In genomic region chr1:226133504-226134123, GRCh38 we compare ENCODE assay signal across 18 cellular contexts. TPM values are rescaled to one million over a fixed set of nuclear protein-coding genes. Genes with fewer than 3 reads are reported as not detected.
DNase-seq lines count a peak whose midpoint lies in the region; ATAC-seq, FAIRE-seq and TF ChIP-seq lines count a peak whose summit lies in the region.
"Had no signal": no experiment of that assay in that cellular context is flagged by ENCODE, and none has a peak within 500 bp of the region (broad histone marks: within the 10 kb centered on the region; RNA-seq: fewer than 3 reads in every experiment).

No MANE protein-coding gene starts in this region.

- H3K27me3 ChIP-seq in SK-N-SH (ENCODE audit: insufficient read depth) (no peaks in the 10 kb centered on the region), body of pancreas (no peaks in the 10 kb centered on the region), stomach (no peaks in the 10 kb centered on the region), small intestine (ENCODE audit: control insufficient read depth in 2 of 2, insufficient read depth in 2 of 2, low read length in 2 of 2) (no peaks in the 10 kb centered on the region)
- H3K27me3 ChIP-seq: ovary had no signal

- H3K79me2 ChIP-seq in SK-N-SH (ENCODE audit: insufficient read depth) = no peaks in the 10 kb centered on the region

- DNase-seq in SK-N-SH = peak; percentile 14
- DNase-seq in body of pancreas = no peak
- DNase-seq in mesenteric fat pad (ENCODE audit: low spot score) = peak; percentile 49
- no peak for DNase-seq in stomach
- DNase-seq in activated naive CD4-positive, alpha-beta T cell treated with Interleukin-2 at 50 U/mL for 16 hours = no peak
- DNase-seq in small intestine = no peak
- DNase-seq in DMS 273 treated with DMSO at 0.1 percent for 48 hours (lab: John Stamatoyannopoulos, UW) = no peak
- DNase-seq: 8988T; activated CD4-positive, alpha-beta T cell treated with anti-CD3 and anti-CD28 coated beads, Interleukin-2, amount 10 ng/mL, durations not matched to agents 24 days and 14 days; amniotic stem cell; EL; left ventricle myocardium superior; NCI-H1930; NCI-H526 treated with DMSO at 0.1 percent for 48 hours; ovary had no signal

- TF ChIP-seq RAD21 in SK-N-SH (IDR thresholded peaks at IDR 0.05; ENCODE audit: low read length) = no peak

- no peak overlapping the region for H2AFZ ChIP-seq in SK-N-SH (ENCODE audit: low read depth)

- no peaks in the 10 kb centered on the region for H3K9me3 ChIP-seq in SK-N-SH
- no peaks in the 10 kb centered on the region for H3K9me3 ChIP-seq in body of pancreas
- H3K9me3 ChIP-seq in stomach = no peaks in the 10 kb centered on the region
- H3K9me3 ChIP-seq in small intestine (ENCODE audit: control insufficient read depth, low read depth) = no peaks in the 10 kb centered on the region
- H3K9me3 ChIP-seq: ovary had no signal

- FAIRE-seq in small intestine (lab: Jason Lieb, UNC) = no peak
- FAIRE-seq: RCC 7860 had no signal

- CTCF ChIA-PET in SK-N-SH (lab: Yijun Ruan, JAX) = interaction anchor here (1.6 to 4.2 kb wide), 4 partner anchors 9 to 200 kb away, joined by 4 to 25 read pairs (median 14); no protein-coding TSS in a partner anchor

- intact Hi-C loops in body of pancreas (cut with DNase I) = no loop called here
- intact Hi-C loops in stomach (cut with DNase I; ENCODE audit: low total_unique reads) = no loop called here

- H3K4me1 ChIP-seq in SK-N-SH (ENCODE audit: control insufficient read depth in 1 of 2, insufficient read depth in 2 of 2, low read depth in 1 of 2, low read length in 1 of 2) = peaks cover 0 to 16% of the 10 kb centered on the region in 2 experiments; a peak in 1 of 4 replicates
- peaks cover 37% of the 10 kb centered on the region for H3K4me1 ChIP-seq in body of pancreas
- H3K4me1 ChIP-seq in stomach = peaks cover 37 to 62% (median 51%) of the 10 kb centered on the region in 4 donors
- H3K4me1 ChIP-seq in small intestine (ENCODE audit: control insufficient read depth in 2 of 2, insufficient read depth in 1 of 2, low read depth in 1 of 2, low read length in 1 of 2) = peaks cover 0 to 9% of the 10 kb centered on the region in 2 donors

- no peak overlapping the region for H3K9ac ChIP-seq in SK-N-SH

- no peak overlapping the region for H3K4me2 ChIP-seq in SK-N-SH

- no peaks in the 10 kb centered on the region for H4K20me1 ChIP-seq in SK-N-SH (ENCODE audit: insufficient read depth)

- no peak for TF ChIP-seq EP300 in SK-N-SH (IDR thresholded peaks at IDR 0.05; ENCODE audit: borderline replicate concordance in 1 of 2, low read depth in 1 of 2, low read length in 1 of 2)
- TF ChIP-seq EP300 in stomach (IDR thresholded peaks at IDR 0.05) = no peak

- H3K27ac ChIP-seq in SK-N-SH (ENCODE audit: low read depth in 2 of 2, low read length in 1 of 2) = no peak overlapping the region
- H3K27ac ChIP-seq in body of pancreas = peak overlapping the region; percentile 1 to 52 (median 46)
- H3K27ac ChIP-seq in stomach = peak overlapping the region; percentile 72 to 83 (median 76)
- peak overlapping the region in 1 of 2 donors; percentile 41 for H3K27ac ChIP-seq in small intestine (ENCODE audit: low read depth in 1 of 2, low read length in 1 of 2)
- H3K27ac ChIP-seq: coronary artery, ovary had no signal

- no peaks in the 10 kb centered on the region for H3F3A ChIP-seq in SK-N-SH (replicated peaks; ENCODE audit: insufficient read depth)

- 85% methylated on average over 4 of the region's 6 CpGs for WGBS in SK-N-SH (ENCODE audit: low lambda C conversion rate)
- 90 to 96% methylated on average over 2 to 6 of the region's 6 CpGs for WGBS in body of pancreas, 2 donors
- 82 to 87% (median 86%) methylated on average over 6 of the region's 6 CpGs for WGBS in stomach, 5 donors
- WGBS in small intestine, 3 donors = 85 to 90% (median 88%) methylated on average over 6 of the region's 6 CpGs

- POLR2A ChIA-PET in SK-N-SH (lab: Yijun Ruan, JAX) = no interaction called here

- H3K9me2 ChIP-seq in SK-N-SH = no peaks in the 10 kb centered on the region

- H3K36me3 ChIP-seq in SK-N-SH (replicated peaks in 1 of 2; ENCODE audit: control insufficient read depth in 1 of 2, insufficient read depth in 2 of 2, low read length in 1 of 2) = no peaks in the 10 kb centered on the region
- H3K36me3 ChIP-seq in body of pancreas (replicated peaks in 1 of 2; ENCODE audit: insufficient read depth in 1 of 2, low read depth in 2 of 2) = no peaks in the 10 kb centered on the region
- H3K36me3 ChIP-seq in stomach = no peaks in the 10 kb centered on the region
- no peaks in the 10 kb centered on the region for H3K36me3 ChIP-seq in small intestine (ENCODE audit: control insufficient read depth in 2 of 2, insufficient read depth in 2 of 2, low read length in 2 of 2)
- H3K36me3 ChIP-seq: ovary had no signal

- TF ChIP-seq POLR2A in body of pancreas (IDR thresholded peaks at IDR 0.05) (no peak), stomach (IDR thresholded peaks at IDR 0.05) (no peak)

- TF ChIP-seq CTCF in SK-N-SH (IDR thresholded peaks at IDR 0.05) = no peak
- TF ChIP-seq CTCF in body of pancreas (IDR thresholded peaks at IDR 0.05) = no peak
- TF ChIP-seq CTCF in stomach (IDR thresholded peaks at IDR 0.05) = no peak

- ATAC-seq in SK-N-SH treated with all-trans-retinoic acid at 6 μM for 48 hours (no peak), body of pancreas (no peak)

- no peak overlapping the region for H3K4me3 ChIP-seq in SK-N-SH (ENCODE audit: low read depth in 2 of 2, low read length in 1 of 2)
- no peak overlapping the region for H3K4me3 ChIP-seq in body of pancreas
- H3K4me3 ChIP-seq in stomach = peak overlapping the region in 1 of 4 donors; percentile 13
- no peak overlapping the region for H3K4me3 ChIP-seq in small intestine (ENCODE audit: low read depth in 1 of 2, low read length in 2 of 2)
- H3K4me3 ChIP-seq: coronary artery, ovary had no signal

TF ChIP-seq in SK-N-SH, 30 proteins besides CTCF, POLR2A, EP300 and RAD21 (continues in another document):
- no peak for TF ChIP-seq SMC3 (IDR thresholded peaks at IDR 0.05; ENCODE audit: low read depth, low read length)
- TF ChIP-seq NRF1 (IDR thresholded peaks at IDR 0.05; ENCODE audit: low read depth, low read length) = no peak
- no peak for TF ChIP-seq MXI1 (IDR thresholded peaks at IDR 0.05; ENCODE audit: low read depth, low read length)
- no peak for TF ChIP-seq RXRA (IDR thresholded peaks at IDR 0.05; ENCODE audit: borderline replicate concordance, low read depth)
- TF ChIP-seq EZH2phosphoT487 (IDR thresholded peaks at IDR 0.05; ENCODE audit: borderline replicate concordance, low read depth) = no peak
- TF ChIP-seq TAF1 (IDR thresholded peaks at IDR 0.05; ENCODE audit: borderline replicate concordance, low read depth, low read length) = no peak
- no peak for TF ChIP-seq GATA2 (CRISPR knock-in tag; IDR thresholded peaks at IDR 0.05)
- TF ChIP-seq RCOR1 (IDR thresholded peaks at IDR 0.05; ENCODE audit: low read length) = no peak
- TF ChIP-seq CHD2 (IDR thresholded peaks at IDR 0.05; ENCODE audit: low read length, partially characterized antibody) = no peak

TF ChIP-seq in SK-N-SH treated with all-trans-retinoic acid at 6 μM for 48 hours, 23 proteins besides CTCF, POLR2A, EP300 and RAD21:
- no peak for TF ChIP-seq ZNF8 (CRISPR knock-in tag; IDR thresholded peaks at IDR 0.05)
- no peak for TF ChIP-seq CSDC2 (CRISPR knock-in tag; IDR thresholded peaks at IDR 0.05)
- TF ChIP-seq, protein P1, sequence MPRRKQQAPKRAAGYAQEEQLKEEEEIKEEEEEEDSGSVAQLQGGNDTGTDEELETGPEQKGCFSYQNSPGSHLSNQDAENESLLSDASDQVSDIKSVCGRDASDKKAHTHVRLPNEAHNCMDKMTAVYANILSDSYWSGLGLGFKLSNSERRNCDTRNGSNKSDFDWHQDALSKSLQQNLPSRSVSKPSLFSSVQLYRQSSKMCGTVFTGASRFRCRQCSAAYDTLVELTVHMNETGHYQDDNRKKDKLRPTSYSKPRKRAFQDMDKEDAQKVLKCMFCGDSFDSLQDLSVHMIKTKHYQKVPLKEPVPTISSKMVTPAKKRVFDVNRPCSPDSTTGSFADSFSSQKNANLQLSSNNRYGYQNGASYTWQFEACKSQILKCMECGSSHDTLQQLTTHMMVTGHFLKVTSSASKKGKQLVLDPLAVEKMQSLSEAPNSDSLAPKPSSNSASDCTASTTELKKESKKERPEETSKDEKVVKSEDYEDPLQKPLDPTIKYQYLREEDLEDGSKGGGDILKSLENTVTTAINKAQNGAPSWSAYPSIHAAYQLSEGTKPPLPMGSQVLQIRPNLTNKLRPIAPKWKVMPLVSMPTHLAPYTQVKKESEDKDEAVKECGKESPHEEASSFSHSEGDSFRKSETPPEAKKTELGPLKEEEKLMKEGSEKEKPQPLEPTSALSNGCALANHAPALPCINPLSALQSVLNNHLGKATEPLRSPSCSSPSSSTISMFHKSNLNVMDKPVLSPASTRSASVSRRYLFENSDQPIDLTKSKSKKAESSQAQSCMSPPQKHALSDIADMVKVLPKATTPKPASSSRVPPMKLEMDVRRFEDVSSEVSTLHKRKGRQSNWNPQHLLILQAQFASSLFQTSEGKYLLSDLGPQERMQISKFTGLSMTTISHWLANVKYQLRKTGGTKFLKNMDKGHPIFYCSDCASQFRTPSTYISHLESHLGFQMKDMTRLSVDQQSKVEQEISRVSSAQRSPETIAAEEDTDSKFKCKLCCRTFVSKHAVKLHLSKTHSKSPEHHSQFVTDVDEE (CRISPR knock-in tag; IDR thresholded peaks at IDR 0.05) = no peak
- no peak for TF ChIP-seq PPARA (CRISPR knock-in tag; IDR thresholded peaks at IDR 0.05; ENCODE audit: borderline replicate concordance)
- no peak for TF ChIP-seq TCF4 (CRISPR knock-in tag; IDR thresholded peaks at IDR 0.05; ENCODE audit: borderline replicate concordance)
TF ChIP-seq in SK-N-SH treated with all-trans-retinoic acid at 6 μM for 48 hours: peak in this region for 0.

RNA-seq across cellular contexts. Expression of gene ACBD3, which starts 52.9 kb away (rescaled TPM):
- 17.8 and 26.3 TPM in 2 replicates for polyA plus RNA-seq in SK-N-SH (2012; rRNA removed)
- polyA plus RNA-seq in SK-N-SH (2012; cell fraction: cytosol; rRNA removed) = 25.1 and 30.3 TPM in 2 replicates
- polyA plus RNA-seq in SK-N-SH (2012; cell fraction: nucleus; rRNA removed) = 7.5 and 17.1 TPM in 2 replicates
- 10 to 100 TPM; 27.0 to 34.3 TPM for total RNA-seq in body of pancreas
- 46.7 TPM for total RNA-seq in mesenteric fat pad
- total RNA-seq in stomach = 100 to 1,000 TPM in 1 of 5 donors, 10 to 100 TPM in 4; 29.9 to 132 (median 48.4) TPM
- polyA plus RNA-seq in stomach = 10 to 100 TPM in 2 of 3 donors, 1 to 10 TPM in 1; 9.1 to 35.9 (median 18.6) TPM
- polyA plus RNA-seq in small intestine = 10 to 100 TPM; 16.1 to 28.6 (median 18.1) TPM

Comparison
In these comparisons a context has a peak if more than half of its experiments do, and no peak if none do; other contexts are left out.
1. DNase-seq: peak in SK-N-SH (single experiment) and mesenteric fat pad (single experiment); none in body of pancreas (0 of 4), stomach (single experiment), activated naive CD4-positive, alpha-beta T cell treated with Interleukin-2 at 50 U/mL for 16 hours (single experiment), small intestine (single experiment) and DMS 273 treated with DMSO at 0.1 percent for 48 hours (single experiment).
2. H3K27ac ChIP-seq: peak in body of pancreas (4 of 4) and stomach (5 of 5); none in SK-N-SH (0 of 2).